Comparison of ENCODE assay signal across 1 cellular context in genomic region chr1:226019550-226019949, GRCh38.
TF ChIP-seq lines count a peak whose summit lies in the region.

No MANE protein-coding gene starts in this region.

TF ChIP-seq in GM23338, 12 proteins besides CTCF, POLR2A, EP300 and RAD21 (continued from another document):
- TF ChIP-seq ZNF462 (CRISPR knock-in tag; IDR thresholded peaks at IDR 0.05): no peak
- TF ChIP-seq EZH2phosphoT487 (IDR thresholded peaks at IDR 0.05; ENCODE audit: unreplicated experiment): no peak
- no peak for TF ChIP-seq STAT1 (IDR thresholded peaks at IDR 0.05; ENCODE audit: unreplicated experiment)
- TF ChIP-seq CREB1 (CRISPR knock-in tag; IDR thresholded peaks at IDR 0.05; ENCODE audit: low read depth): no peak
- no peak for TF ChIP-seq REST (IDR thresholded peaks at IDR 0.05; ENCODE audit: unreplicated experiment)
- no peak for TF ChIP-seq JUNB (IDR thresholded peaks at IDR 0.05; ENCODE audit: unreplicated experiment)
- no peak for TF ChIP-seq NANOG (IDR thresholded peaks at IDR 0.05; ENCODE audit: borderline replicate concordance)
TF ChIP-seq in GM23338: peak in this region for 0.
